26 cellular contexts compared by ENCODE assay signal in the genomic region with DNA sequence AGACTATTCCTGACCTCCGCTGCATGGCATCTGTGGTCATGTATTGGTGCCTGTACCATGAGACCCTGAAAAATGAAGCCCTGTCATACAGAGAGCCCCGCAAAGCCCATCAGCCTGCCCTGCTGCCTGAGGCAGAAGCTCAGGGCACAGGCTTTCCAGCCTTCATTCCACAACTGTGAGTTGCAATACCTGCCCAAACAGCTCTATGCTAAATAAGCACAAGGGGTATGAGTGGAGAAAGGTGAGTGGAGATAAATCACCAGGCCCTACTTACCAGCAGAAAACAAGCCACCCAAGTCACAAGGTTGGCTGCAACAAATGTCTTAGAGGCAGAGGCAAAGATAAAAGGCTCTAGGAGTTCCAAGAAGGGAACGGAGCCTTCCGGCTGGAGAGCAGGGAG.
A peak's percentile ranks its signal among the peaks of the same experiment; 100 is the strongest.
DNase-seq lines count a peak whose midpoint lies in the region; ATAC-seq and TF ChIP-seq lines count a peak whose summit lies in the region.
"Had no signal": no experiment of that assay in that cellular context is flagged by ENCODE, and none has a peak within 500 bp of the region (broad histone marks: within the 10 kb centered on the region; RNA-seq: fewer than 3 reads in every experiment).

No MANE protein-coding gene starts in this region.

- no peak overlapping the region for H4K91ac ChIP-seq in trophoblast cell (ENCODE audit: low read depth, low read length)

- in situ Hi-C loops in mammary epithelial cell (cut with MboI; ENCODE audit: low sequenced_read_pairs in 2 of 2): no loop called here

- BruUV-seq in mammary epithelial cell (replicated peaks; lab: Mats Ljungman, UMichigan) (no TSS peak), MCF 10A (replicated peaks; lab: Mats Ljungman, UMichigan) (no TSS peak)

- no peak overlapping the region for H3K27ac Mint-ChIP-seq in MCF 10A (ENCODE audit: low read depth, unreplicated experiment)
- H3K27ac Mint-ChIP-seq: CD14-positive monocyte; CD4-positive, alpha-beta memory T cell; CD4-positive, CD25-positive, alpha-beta regulatory T cell; CD8-positive, alpha-beta memory T cell had no signal

- H3K14ac ChIP-seq in trophoblast cell (ENCODE audit: low read length): no peak overlapping the region

- no peak overlapping the region for H3K4ac ChIP-seq in trophoblast cell (ENCODE audit: low read depth, low read length)

- H3K4me3 Mint-ChIP-seq in MCF 10A (ENCODE audit: unreplicated experiment): no peak overlapping the region
- H3K4me3 Mint-ChIP-seq: CD14-positive monocyte; CD4-positive, alpha-beta memory T cell; CD4-positive, CD25-positive, alpha-beta regulatory T cell; CD8-positive, alpha-beta memory T cell had no signal

- H3K9me3 ChIP-seq in mammary epithelial cell (replicated peaks; ENCODE audit: insufficient read depth, low read length) (no peaks in the 10 kb centered on the region), trophoblast cell (ENCODE audit: insufficient read depth, low read depth, low read length) (no peaks in the 10 kb centered on the region)
- H3K9me3 ChIP-seq: A549, BE2C had no signal

- ATAC-seq in foreskin keratinocyte: peak; percentile 75
- ATAC-seq in GM21825 (IDR thresholded peaks at IDR 0.05; ENCODE audit: unreplicated experiment): no peak
- ATAC-seq: A549, GM12878 had no signal

- TF ChIP-seq CTCF in mammary epithelial cell (conservative IDR thresholded peaks at IDR 0.05 in 1 of 2, IDR thresholded peaks at IDR 0.05 in 1 of 2; ENCODE audit: extremely low read depth in 1 of 2, insufficient read depth in 1 of 2, low read depth in 1 of 2, low read length in 2 of 2): no peak
- TF ChIP-seq CTCF in MCF 10A (IDR thresholded peaks at IDR 0.05; ENCODE audit: unreplicated experiment): no peak
- TF ChIP-seq CTCF in epithelial cell of esophagus (IDR thresholded peaks at IDR 0.05; ENCODE audit: insufficient read depth, low read depth, low read length, missing control alignments): no peak
- no peak for TF ChIP-seq CTCF in foreskin keratinocyte (conservative IDR thresholded peaks at IDR 0.05)

- no peak overlapping the region for H3K27ac ChIP-seq in mammary epithelial cell (ENCODE audit: insufficient read depth, low read depth, low read length)
- no peak overlapping the region for H3K27ac ChIP-seq in foreskin keratinocyte
- no peak overlapping the region for H3K27ac ChIP-seq in trophoblast cell (ENCODE audit: low read depth, low read length)
- H3K27ac ChIP-seq: 22Rv1, A549, BLaER1 had no signal

- H3K4me3 ChIP-seq in mammary epithelial cell (replicated peaks in 1 of 3; ENCODE audit: insufficient read depth in 1 of 3, low read depth in 2 of 3, low read length in 3 of 3) (no peak overlapping the region), epithelial cell of esophagus (ENCODE audit: low read length) (no peak overlapping the region), trophoblast cell (ENCODE audit: low read depth, low read length) (no peak overlapping the region)
- H3K4me3 ChIP-seq: A549, BLaER1, GM12878 had no signal

- H3K4me1 Mint-ChIP-seq in MCF 10A (ENCODE audit: insufficient read depth, unreplicated experiment): no peaks in the 10 kb centered on the region
- H3K4me1 Mint-ChIP-seq: CD14-positive monocyte; CD4-positive, alpha-beta memory T cell; CD8-positive, alpha-beta memory T cell had no signal

- no peak overlapping the region for H2BK5ac ChIP-seq in trophoblast cell (ENCODE audit: low read depth, low read length, poor library complexity)

- no peak overlapping the region for H3K23ac ChIP-seq in trophoblast cell (ENCODE audit: low read length)

- no peak overlapping the region for H3K4me2 ChIP-seq in mammary epithelial cell (ENCODE audit: insufficient read depth, low read depth, low read length)
- H3K4me2 ChIP-seq in trophoblast cell (ENCODE audit: low read length): no peak overlapping the region
- H3K4me2 ChIP-seq: A549, BLaER1 had no signal

- no peak overlapping the region for H2BK120ac ChIP-seq in trophoblast cell (ENCODE audit: insufficient read depth, low read length, poor library complexity)

- POLR2A ChIA-PET in MCF 10A (lab: Yijun Ruan, JAX): no interaction called here

- H4K8ac ChIP-seq in trophoblast cell (ENCODE audit: low read depth, low read length): no peak overlapping the region

- H3K36me3 Mint-ChIP-seq in MCF 10A (ENCODE audit: insufficient read depth, unreplicated experiment): no peaks in the 10 kb centered on the region
- H3K36me3 Mint-ChIP-seq: CD14-positive monocyte; CD4-positive, alpha-beta memory T cell; CD4-positive, CD25-positive, alpha-beta regulatory T cell; CD8-positive, alpha-beta memory T cell had no signal

- H3K27me3 ChIP-seq in mammary epithelial cell (ENCODE audit: insufficient read depth, low read length) (no peaks in the 10 kb centered on the region), foreskin keratinocyte (peaks cover 5% of the 10 kb centered on the region), trophoblast cell (ENCODE audit: insufficient read depth, low read length) (no peaks in the 10 kb centered on the region)
- H3K27me3 ChIP-seq: BE2C, BLaER1 had no signal

- no peak overlapping the region for H2AK5ac ChIP-seq in trophoblast cell (ENCODE audit: low read length)

- no peak overlapping the region for H4K12ac ChIP-seq in trophoblast cell (ENCODE audit: low read depth, low read length)

- H3K79me1 ChIP-seq in trophoblast cell (ENCODE audit: low read length): no peaks in the 10 kb centered on the region

- WGBS in mammary epithelial cell (ENCODE audit: low coverage, missing lambda C conversion rate): 87% methylated on average over 4 of the region's 4 CpGs
- no CpG with 5 or more reads among the region's 4 CpGs for WGBS in trophoblast cell (ENCODE audit: extremely low coverage, insufficient coverage, insufficient read length)

- H3K79me2 ChIP-seq in mammary epithelial cell (ENCODE audit: insufficient read depth, low read length) (no peaks in the 10 kb centered on the region), trophoblast cell (ENCODE audit: control insufficient read depth, insufficient read depth, low read length, poor library complexity) (no peaks in the 10 kb centered on the region)

- H3K4me1 ChIP-seq in mammary epithelial cell (ENCODE audit: insufficient read depth, low read length) (no peaks in the 10 kb centered on the region), foreskin keratinocyte (no peaks in the 10 kb centered on the region), trophoblast cell (ENCODE audit: control insufficient read depth in 1 of 2, insufficient read depth in 2 of 2, low read length in 2 of 2) (peaks cover 0 to 3% of the 10 kb centered on the region in 2 experiments)
- H3K4me1 ChIP-seq: A549, BLaER1 had no signal

- H3K9ac ChIP-seq in mammary epithelial cell (ENCODE audit: insufficient read depth, low read length): no peak overlapping the region
- H3K9ac ChIP-seq in trophoblast cell (ENCODE audit: low read length): no peak overlapping the region
- H3K9ac ChIP-seq: BLaER1 had no signal

- intact Hi-C loops in mammary epithelial cell (cut with micrococcal nuclease): no loop called here
- intact Hi-C loops in MCF 10A (cut with micrococcal nuclease): no loop called here

- no peaks in the 10 kb centered on the region for H3K9me3 Mint-ChIP-seq in MCF 10A (ENCODE audit: unreplicated experiment)
- H3K9me3 Mint-ChIP-seq: CD4-positive, alpha-beta memory T cell; CD8-positive, alpha-beta memory T cell had no signal

- no peak overlapping the region for H3K18ac ChIP-seq in trophoblast cell (ENCODE audit: low read length)

- H4K20me1 ChIP-seq in mammary epithelial cell (ENCODE audit: insufficient read depth, low read length): no peaks in the 10 kb centered on the region
- H4K20me1 ChIP-seq: BLaER1 had no signal

- H2AFZ ChIP-seq in mammary epithelial cell (ENCODE audit: low read depth, low read length): no peak overlapping the region
- no peak overlapping the region for H2AFZ ChIP-seq in trophoblast cell (ENCODE audit: insufficient read depth, low read length, poor library complexity)

- dilution Hi-C loops in mammary epithelial cell (cut with HindIII; ENCODE audit: low sequenced_read_pairs): no loop called here

- no peak overlapping the region for H2BK12ac ChIP-seq in trophoblast cell (ENCODE audit: low read length)

- peaks cover 9% of the 10 kb centered on the region for H3K27me3 Mint-ChIP-seq in MCF 10A (ENCODE audit: insufficient read depth, unreplicated experiment)
- H3K27me3 Mint-ChIP-seq: CD4-positive, alpha-beta memory T cell; CD4-positive, CD25-positive, alpha-beta regulatory T cell; CD8-positive, alpha-beta memory T cell had no signal

- CTCF ChIA-PET in mammary epithelial cell (lab: Charles Lee; ENCODE audit: low non-redundant PET): no interaction called here
- CTCF ChIA-PET in MCF 10A (lab: Yijun Ruan, JAX): interaction anchor here (0.7 to 1.6 kb wide), 2 partner anchors 13 to 591 kb away, joined by 3 to 9 read pairs; no protein-coding TSS in a partner anchor

- no peaks in the 10 kb centered on the region for H3K36me3 ChIP-seq in mammary epithelial cell (ENCODE audit: insufficient read depth, low read length)
- no peaks in the 10 kb centered on the region for H3K36me3 ChIP-seq in trophoblast cell (ENCODE audit: control insufficient read depth in 1 of 2, insufficient read depth in 2 of 2, low read length in 2 of 2)
- H3K36me3 ChIP-seq: BE2C, BLaER1 had no signal

- DNase-seq in mammary epithelial cell (peak; percentile 32), MCF 10A (ENCODE audit: unreplicated experiment) (no peak), epithelial cell of esophagus (ENCODE audit: low read depth) (peak; percentile 48), foreskin keratinocyte (peak; percentile 32 to 75), trophoblast cell (peak; percentile 23 to 56), glomerular visceral epithelial cell (ENCODE audit: extremely low spot score) (no peak), NCI-H446 (lab: John Stamatoyannopoulos, UW) (no peak)
- DNase-seq: BE2C; C1 segment of cervical spinal cord; CD4-positive, alpha-beta memory T cell; CD4-positive, CD25-positive, alpha-beta regulatory T cell; CD8-positive, alpha-beta memory T cell; COR-L47; DMS 273 treated with DMSO at 0.1 percent for 48 hours; DMS153; DMS53; DMS79; DND-41; EL; GDM1 had no signal

Comparison
In these comparisons a context has a peak if more than half of its experiments do, and no peak if none do; other contexts are left out.
1. DNase-seq: peak in mammary epithelial cell (single experiment), epithelial cell of esophagus (single experiment), foreskin keratinocyte (2 of 2) and trophoblast cell (2 of 2); none in MCF 10A (single experiment), glomerular visceral epithelial cell (single experiment) and NCI-H446 (0 of 2).